ENCODE assay signal across 1 cellular context in the genomic region with DNA sequence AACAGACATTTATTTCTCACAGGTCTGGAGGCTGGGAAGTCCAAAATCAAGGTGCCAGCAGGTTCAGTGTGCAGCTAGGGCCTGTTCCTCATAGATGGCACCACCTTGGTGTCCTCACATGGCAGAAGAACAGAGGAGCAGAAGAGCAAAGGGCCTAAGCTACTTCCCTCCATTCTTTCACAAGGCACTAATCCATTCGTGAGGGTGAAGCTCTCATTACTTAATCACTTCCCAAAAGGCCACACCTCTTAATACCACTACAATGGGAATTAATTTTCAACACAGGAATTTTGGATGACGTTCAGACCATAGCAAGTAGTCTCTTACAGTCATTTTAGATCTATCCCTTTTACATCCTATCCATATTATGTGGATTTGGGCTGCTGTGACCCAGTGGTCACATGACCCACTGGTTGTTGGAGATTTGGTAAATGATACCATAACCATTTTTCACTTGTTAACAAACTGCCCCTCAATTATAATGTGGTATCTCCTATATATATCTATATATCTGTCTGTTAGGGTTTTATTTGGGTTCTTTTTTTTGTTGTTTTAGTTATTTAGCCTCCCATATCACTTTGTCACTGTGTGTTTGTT.
A peak's percentile ranks its signal among the peaks of the same experiment; 100 is the strongest.
TF ChIP-seq lines count a peak whose summit lies in the region.

No MANE protein-coding gene starts in this region.

TF ChIP-seq in K562, 482 proteins besides CTCF, POLR2A, EP300 and RAD21 (continued from another document):
- TF ChIP-seq E2F8 (IDR thresholded peaks at IDR 0.05; ENCODE audit: low read depth, partially characterized antibody) (no peak), RAD51 (IDR thresholded peaks at IDR 0.05; ENCODE audit: borderline replicate concordance, low read depth) (peak; percentile 46)
- TF ChIP-seq, protein P1, sequence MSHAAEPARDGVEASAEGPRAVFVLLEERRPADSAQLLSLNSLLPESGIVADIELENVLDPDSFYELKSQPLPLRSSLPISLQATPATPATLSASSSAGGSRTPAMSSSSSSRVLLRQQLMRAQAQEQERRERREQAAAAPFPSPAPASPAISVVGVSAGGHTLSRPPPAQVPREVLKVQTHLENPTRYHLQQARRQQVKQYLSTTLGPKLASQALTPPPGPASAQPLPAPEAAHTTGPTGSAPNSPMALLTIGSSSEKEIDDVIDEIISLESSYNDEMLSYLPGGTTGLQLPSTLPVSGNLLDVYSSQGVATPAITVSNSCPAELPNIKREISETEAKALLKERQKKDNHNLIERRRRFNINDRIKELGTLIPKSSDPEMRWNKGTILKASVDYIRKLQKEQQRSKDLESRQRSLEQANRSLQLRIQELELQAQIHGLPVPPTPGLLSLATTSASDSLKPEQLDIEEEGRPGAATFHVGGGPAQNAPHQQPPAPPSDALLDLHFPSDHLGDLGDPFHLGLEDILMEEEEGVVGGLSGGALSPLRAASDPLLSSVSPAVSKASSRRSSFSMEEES (CRISPR knock-in tag; IDR thresholded peaks at IDR 0.05): peak; percentile 76
